In genomic region chr19:41887711-41888382, GRCh38 we compare ENCODE assay signal across 1 cellular context.
A peak's percentile ranks its signal among the peaks of the same experiment; 100 is the strongest.
TF ChIP-seq lines count a peak whose summit lies in the region.

No MANE protein-coding gene starts in this region.

TF ChIP-seq in HepG2, 621 proteins besides CTCF, POLR2A, EP300 and RAD21 (continued from another document and continues in another):
- TF ChIP-seq, protein P1, sequence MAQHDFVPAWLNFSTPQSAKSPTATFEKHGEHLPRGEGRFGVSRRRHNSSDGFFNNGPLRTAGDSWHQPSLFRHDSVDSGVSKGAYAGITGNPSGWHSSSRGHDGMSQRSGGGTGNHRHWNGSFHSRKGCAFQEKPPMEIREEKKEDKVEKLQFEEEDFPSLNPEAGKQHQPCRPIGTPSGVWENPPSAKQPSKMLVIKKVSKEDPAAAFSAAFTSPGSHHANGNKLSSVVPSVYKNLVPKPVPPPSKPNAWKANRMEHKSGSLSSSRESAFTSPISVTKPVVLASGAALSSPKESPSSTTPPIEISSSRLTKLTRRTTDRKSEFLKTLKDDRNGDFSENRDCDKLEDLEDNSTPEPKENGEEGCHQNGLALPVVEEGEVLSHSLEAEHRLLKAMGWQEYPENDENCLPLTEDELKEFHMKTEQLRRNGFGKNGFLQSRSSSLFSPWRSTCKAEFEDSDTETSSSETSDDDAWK (CRISPR knock-in tag; IDR thresholded peaks at IDR 0.05): no peak
- no peak for TF ChIP-seq ZSCAN31 (CRISPR knock-in tag; IDR thresholded peaks at IDR 0.05; ENCODE audit: low read depth)
- peak; percentile 66 for TF ChIP-seq ZNF407 (CRISPR knock-in tag; IDR thresholded peaks at IDR 0.05; ENCODE audit: not compliant biosample characterization)
- TF ChIP-seq, protein P2, sequence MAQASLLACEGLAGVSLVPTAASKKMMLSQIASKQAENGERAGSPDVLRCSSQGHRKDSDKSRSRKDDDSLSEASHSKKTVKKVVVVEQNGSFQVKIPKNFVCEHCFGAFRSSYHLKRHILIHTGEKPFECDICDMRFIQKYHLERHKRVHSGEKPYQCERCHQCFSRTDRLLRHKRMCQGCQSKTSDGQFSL (CRISPR knock-in tag; IDR thresholded peaks at IDR 0.05): 0 out of 2 replicates have a peak, but pooled peaks have one; percentile 38
- TF ChIP-seq DRAP1 (CRISPR knock-in tag; IDR thresholded peaks at IDR 0.05): 0 out of 2 replicates have a peak, but pooled peaks have one; percentile 14
- TF ChIP-seq, protein P3, sequence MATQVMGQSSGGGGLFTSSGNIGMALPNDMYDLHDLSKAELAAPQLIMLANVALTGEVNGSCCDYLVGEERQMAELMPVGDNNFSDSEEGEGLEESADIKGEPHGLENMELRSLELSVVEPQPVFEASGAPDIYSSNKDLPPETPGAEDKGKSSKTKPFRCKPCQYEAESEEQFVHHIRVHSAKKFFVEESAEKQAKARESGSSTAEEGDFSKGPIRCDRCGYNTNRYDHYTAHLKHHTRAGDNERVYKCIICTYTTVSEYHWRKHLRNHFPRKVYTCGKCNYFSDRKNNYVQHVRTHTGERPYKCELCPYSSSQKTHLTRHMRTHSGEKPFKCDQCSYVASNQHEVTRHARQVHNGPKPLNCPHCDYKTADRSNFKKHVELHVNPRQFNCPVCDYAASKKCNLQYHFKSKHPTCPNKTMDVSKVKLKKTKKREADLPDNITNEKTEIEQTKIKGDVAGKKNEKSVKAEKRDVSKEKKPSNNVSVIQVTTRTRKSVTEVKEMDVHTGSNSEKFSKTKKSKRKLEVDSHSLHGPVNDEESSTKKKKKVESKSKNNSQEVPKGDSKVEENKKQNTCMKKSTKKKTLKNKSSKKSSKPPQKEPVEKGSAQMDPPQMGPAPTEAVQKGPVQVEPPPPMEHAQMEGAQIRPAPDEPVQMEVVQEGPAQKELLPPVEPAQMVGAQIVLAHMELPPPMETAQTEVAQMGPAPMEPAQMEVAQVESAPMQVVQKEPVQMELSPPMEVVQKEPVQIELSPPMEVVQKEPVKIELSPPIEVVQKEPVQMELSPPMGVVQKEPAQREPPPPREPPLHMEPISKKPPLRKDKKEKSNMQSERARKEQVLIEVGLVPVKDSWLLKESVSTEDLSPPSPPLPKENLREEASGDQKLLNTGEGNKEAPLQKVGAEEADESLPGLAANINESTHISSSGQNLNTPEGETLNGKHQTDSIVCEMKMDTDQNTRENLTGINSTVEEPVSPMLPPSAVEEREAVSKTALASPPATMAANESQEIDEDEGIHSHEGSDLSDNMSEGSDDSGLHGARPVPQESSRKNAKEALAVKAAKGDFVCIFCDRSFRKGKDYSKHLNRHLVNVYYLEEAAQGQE (IDR thresholded peaks at IDR 0.05; ENCODE audit: borderline replicate concordance in 1 of 2, low read depth in 1 of 2, low read length in 2 of 2): no peak
- TF ChIP-seq, protein P4, sequence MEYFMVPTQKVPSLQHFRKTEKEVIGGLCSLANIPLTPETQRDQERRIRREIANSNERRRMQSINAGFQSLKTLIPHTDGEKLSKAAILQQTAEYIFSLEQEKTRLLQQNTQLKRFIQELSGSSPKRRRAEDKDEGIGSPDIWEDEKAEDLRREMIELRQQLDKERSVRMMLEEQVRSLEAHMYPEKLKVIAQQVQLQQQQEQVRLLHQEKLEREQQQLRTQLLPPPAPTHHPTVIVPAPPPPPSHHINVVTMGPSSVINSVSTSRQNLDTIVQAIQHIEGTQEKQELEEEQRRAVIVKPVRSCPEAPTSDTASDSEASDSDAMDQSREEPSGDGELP (IDR thresholded peaks at IDR 0.05; ENCODE audit: borderline replicate concordance, low read depth): peak; percentile 92
- peak; percentile 53; the same call in 1 of the 2 replicates for TF ChIP-seq ELF1 (CRISPR knock-in tag; IDR thresholded peaks at IDR 0.05)
- peak; percentile 36; the same call in 1 of the 2 replicates for TF ChIP-seq DMAP1 (CRISPR knock-in tag; IDR thresholded peaks at IDR 0.05)
- TF ChIP-seq ZNF382 (CRISPR knock-in tag; IDR thresholded peaks at IDR 0.05; ENCODE audit: borderline replicate concordance): no peak
- peak; percentile 28; the same call in 1 of the 2 replicates for TF ChIP-seq ZBTB7A (CRISPR knock-in tag; IDR thresholded peaks at IDR 0.05)
- no peak for TF ChIP-seq ZBTB40 (IDR thresholded peaks at IDR 0.05)
- TF ChIP-seq ZBTB40 (CRISPR knock-in tag; IDR thresholded peaks at IDR 0.05): no peak
- TF ChIP-seq DNMT3B (CRISPR knock-in tag; conservative IDR thresholded peaks at IDR 0.05): no peak
- no peak for TF ChIP-seq ZNF776 (CRISPR knock-in tag; IDR thresholded peaks at IDR 0.05)
- TF ChIP-seq RXRB (CRISPR knock-in tag; IDR thresholded peaks at IDR 0.05; ENCODE audit: borderline replicate concordance): peak; percentile 82
- TF ChIP-seq ZNF124 (CRISPR knock-in tag; IDR thresholded peaks at IDR 0.05): 0 out of 2 replicates have a peak, but pooled peaks have one; percentile 35
- TF ChIP-seq, protein P5, sequence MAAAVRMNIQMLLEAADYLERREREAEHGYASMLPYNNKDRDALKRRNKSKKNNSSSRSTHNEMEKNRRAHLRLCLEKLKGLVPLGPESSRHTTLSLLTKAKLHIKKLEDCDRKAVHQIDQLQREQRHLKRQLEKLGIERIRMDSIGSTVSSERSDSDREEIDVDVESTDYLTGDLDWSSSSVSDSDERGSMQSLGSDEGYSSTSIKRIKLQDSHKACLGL (CRISPR knock-in tag; IDR thresholded peaks at IDR 0.05): peak; percentile 30; the same call in 1 of the 2 replicates
- peak; percentile 55; the same call in 1 of the 2 replicates for TF ChIP-seq ZBTB7B (CRISPR knock-in tag; IDR thresholded peaks at IDR 0.05)
- no peak; the same call in 1 of the 2 replicates for TF ChIP-seq SIX1 (CRISPR knock-in tag; IDR thresholded peaks at IDR 0.05; ENCODE audit: borderline replicate concordance)
- peak; percentile 78; the same call in 1 of the 2 replicates for TF ChIP-seq ZNF430 (CRISPR knock-in tag; IDR thresholded peaks at IDR 0.05)
- TF ChIP-seq, protein P6, sequence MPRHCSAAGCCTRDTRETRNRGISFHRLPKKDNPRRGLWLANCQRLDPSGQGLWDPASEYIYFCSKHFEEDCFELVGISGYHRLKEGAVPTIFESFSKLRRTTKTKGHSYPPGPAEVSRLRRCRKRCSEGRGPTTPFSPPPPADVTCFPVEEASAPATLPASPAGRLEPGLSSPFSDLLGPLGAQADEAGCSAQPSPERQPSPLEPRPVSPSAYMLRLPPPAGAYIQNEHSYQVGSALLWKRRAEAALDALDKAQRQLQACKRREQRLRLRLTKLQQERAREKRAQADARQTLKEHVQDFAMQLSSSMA (CRISPR knock-in tag; IDR thresholded peaks at IDR 0.05): no peak
- TF ChIP-seq NFYC (CRISPR knock-in tag; IDR thresholded peaks at IDR 0.05): no peak
- TF ChIP-seq U2AF2 (IDR thresholded peaks at IDR 0.05; ENCODE audit: low read depth, low read length): 0 out of 2 replicates have a peak, but pooled peaks have one; percentile 20
- peak; percentile 63 for TF ChIP-seq HNF4A (CRISPR knock-in tag; IDR thresholded peaks at IDR 0.05)
- TF ChIP-seq ZSCAN22 (CRISPR knock-in tag; IDR thresholded peaks at IDR 0.05): peak; percentile 85
